Comparison of ENCODE assay signal across 10 cellular contexts in genomic region chr20:31566658-31567379, GRCh38. TPM values are rescaled to one million over a fixed set of nuclear protein-coding genes. Genes with fewer than 3 reads are reported as not detected.
A peak's percentile ranks its signal among the peaks of the same experiment; 100 is the strongest.
DNase-seq lines count a peak whose midpoint lies in the region; ATAC-seq, FAIRE-seq and TF ChIP-seq lines count a peak whose summit lies in the region.
"Had no signal": no experiment of that assay in that cellular context is flagged by ENCODE, and none has a peak within 500 bp of the region (broad histone marks: within the 10 kb centered on the region; RNA-seq: fewer than 3 reads in every experiment).

No MANE protein-coding gene starts in this region.

- H3K36me3 ChIP-seq in GM12878 (ENCODE audit: control insufficient read depth in 2 of 2, insufficient read depth in 2 of 2, low read length in 1 of 2): peaks cover 15 to 20% of the 10 kb centered on the region in 2 experiments

- no peaks in the 10 kb centered on the region for H3K4me1 ChIP-seq in GM12878 (ENCODE audit: control insufficient read depth, insufficient read depth, low read length)

- TF ChIP-seq CTCF in GM12878 (IDR thresholded peaks at IDR 0.05 in 2 of 3, conservative IDR thresholded peaks at IDR 0.05 in 1 of 3; ENCODE audit: control insufficient read depth in 2 of 3, extremely low read depth in 1 of 3, insufficient read depth in 1 of 3, low read depth in 3 of 3, low read length in 3 of 3): no peak

- H3K9me3 ChIP-seq in GM12878 (replicated peaks; ENCODE audit: control insufficient read depth, insufficient read depth, low read length): no peaks in the 10 kb centered on the region
- H3K9me3 ChIP-seq: SJSA1 had no signal

- CTCF ChIA-PET in GM12878 (lab: Yijun Ruan, JAX): interaction anchor here (1.0 to 29.1 kb wide), 8 partner anchors 8 to 157 kb away, joined by 3 to 958 read pairs (median 6); partner anchors contain the start of genes BCL2L1 and ID1

- RAD21 ChIA-PET in GM12878 (lab: Charles Lee; ENCODE audit: unreplicated experiment): interaction anchor here (0.6 to 4.2 kb wide), 5 partner anchors 13 to 341 kb away, joined by 3 to 83 read pairs (median 6); partner anchors contain the start of gene ID1

- peak; percentile 58 for DNase-seq in NCI-H1436 (lab: John Stamatoyannopoulos, UW)
- no peak for DNase-seq in NCI-H1436 treated with DMSO at 0.1 percent for 48 hours (lab: John Stamatoyannopoulos, UW)
- peak; percentile 89 for DNase-seq in NCI-H2196 treated with DMSO at 0.1 percent for 48 hours (lab: John Stamatoyannopoulos, UW; ENCODE audit: unreplicated experiment)
- DNase-seq in GM12878 (ENCODE audit: low read depth, low spot score): no peak
- DNase-seq: occipital lobe had no signal

- no peak for TF ChIP-seq EP300 in GM12878 (IDR thresholded peaks at IDR 0.05; ENCODE audit: borderline replicate concordance in 1 of 2, control insufficient read depth in 1 of 2, low read depth in 2 of 2, low read length in 2 of 2)

- intact Hi-C loops in GM12878 (cut with micrococcal nuclease; ENCODE audit: unreplicated experiment): no loop called here

- no peaks in the 10 kb centered on the region for H4K20me1 ChIP-seq in GM12878 (ENCODE audit: control insufficient read depth, insufficient read depth)

- POLR2A ChIA-PET in GM12878 (lab: Charles Lee): interaction anchor here (0.7 to 1.3 kb wide), 3 partner anchors 9 to 46 kb away, joined by 3 to 9 read pairs (median 6); no protein-coding TSS in a partner anchor

- SMC1A ChIA-PET in GM12878 (lab: Charles Lee; ENCODE audit: uncharacterized antibody, unreplicated experiment): interaction anchor here (0.5 to 10.3 kb wide), 4 partner anchors 30 to 184 kb away, joined by 3 to 108 read pairs (median 3); no protein-coding TSS in a partner anchor

- FAIRE-seq in GM12878 (lab: Jason Lieb, UNC): no peak

- no peaks in the 10 kb centered on the region for H3K27me3 ChIP-seq in GM12878 (replicated peaks in 1 of 2; ENCODE audit: control insufficient read depth in 2 of 2, insufficient read depth in 2 of 2, low read length in 1 of 2)
- H3K27me3 ChIP-seq: SJSA1 had no signal

- no peak overlapping the region for H2AFZ ChIP-seq in GM12878 (ENCODE audit: control insufficient read depth, low read depth, low read length)

- no peak for TF ChIP-seq POLR2A in GM12878 (IDR thresholded peaks at IDR 0.05; ENCODE audit: low read depth, low read length)

- H3K27ac ChIP-seq in GM12878 (ENCODE audit: control insufficient read depth, insufficient read depth): no peak overlapping the region; the same call in 1 of the 2 replicates
- H3K27ac ChIP-seq in skin epidermis: peak overlapping the region in 15 of 21 experiments; percentile 18 to 73 (median 49)
- H3K27ac ChIP-seq: SJSA1 had no signal

- H3K79me2 ChIP-seq in GM12878 (ENCODE audit: control insufficient read depth, insufficient read depth, low read length): no peaks in the 10 kb centered on the region

- no TSS peak for BruUV-seq in GM12878 (replicated peaks; lab: Mats Ljungman, UMichigan)

- no peak overlapping the region for H3K9ac ChIP-seq in GM12878 (ENCODE audit: control insufficient read depth, insufficient read depth, low read length)

- no peak; the same call in 2 of the 3 replicates for ATAC-seq in GM12878
- no peak for ATAC-seq in HG03039 (IDR thresholded peaks at IDR 0.05; ENCODE audit: unreplicated experiment)
- no peak for ATAC-seq in HG03520 (IDR thresholded peaks at IDR 0.05; ENCODE audit: unreplicated experiment)
- no peak for ATAC-seq in HG02678 (IDR thresholded peaks at IDR 0.05; ENCODE audit: unreplicated experiment)

- in situ Hi-C loops in GM12878 (cut with MboI): no loop called here

- no peak overlapping the region for H3K4me2 ChIP-seq in GM12878 (ENCODE audit: control insufficient read depth, insufficient read depth)

- H3K4me3 ChIP-seq in GM12878 (no peak overlapping the region), skin epidermis (no peak overlapping the region)
- H3K4me3 ChIP-seq: SJSA1 had no signal

- TF ChIP-seq RAD21 in GM12878 (IDR thresholded peaks at IDR 0.05; ENCODE audit: insufficient read depth, low read depth, low read length): no peak

- WGBS in GM12878 (ENCODE audit: insufficient coverage, insufficient replicate concordance, low lambda C conversion rate, missing lambda C conversion rate): 57% methylated on average over 12 of the region's 14 CpGs

TF ChIP-seq in GM12878, 131 proteins besides CTCF, POLR2A, EP300 and RAD21:
- TF ChIP-seq TCF12 (IDR thresholded peaks at IDR 0.05; ENCODE audit: low read depth, low read length) (0 out of 2 replicates have a peak, but pooled peaks have one; percentile 39), USF2 (IDR thresholded peaks at IDR 0.05; ENCODE audit: borderline replicate concordance, low read depth, low read length) (no peak)

RNA-seq across cellular contexts. Expression of gene ID1, which starts 38.3 kb away (rescaled TPM):
- total RNA-seq in GM12878 (2013; cell fraction: nucleolus; rRNA removed): 0.56 and 1.1 TPM in 2 replicates
- total RNA-seq in GM12878 (2014; rRNA removed) (0.38 and 0.56 TPM in 2 replicates), GM12878 (2014; rRNA removed; fragmentation: Illumina TruSeq; extraction: Trizol) (0.13 and 0.14 TPM in 2 replicates), GM12878 (2021) (0.49 and 1.0 TPM in 2 replicates)
- not detected for polyA plus RNA-seq in GM12878 (2011; ENCODE audit: low read depth)
- polyA plus RNA-seq in GM12878 (2011; rRNA removed) (0.31 TPM in 1 of 2 replicates, not detected in the other), GM12878 (2014; fragmentation: Illumina TruSeq; extraction: Trizol) (not detected in 2 replicates), GM12878 (2014; fragmentation: Nextera tagmentation; extraction: Ambion mirVana) (under 1 TPM in 1 of 2 experiments, not detected in 1; 0.09 TPM), GM12878 (2014; rRNA removed) (0.46 and 0.71 TPM in 2 replicates), GM12878 (2016; fragmentation: Nextera tagmentation; extraction: Ambion mirVana) (1 to 10 TPM in 1 of 2 experiments, under 1 TPM in 1; 0.87 to 1.3 TPM)
- polyA plus RNA-seq in GM12878 (2011; cell fraction: cytosol; rRNA removed): 1.1 and 1.2 TPM in 2 replicates
- 1.2 and 1.7 TPM in 2 replicates for polyA plus RNA-seq in GM12878 (2011; cell fraction: nucleus; rRNA removed)
- polyA plus RNA-seq in GM12878 (2012): 0.15 and 0.21 TPM in 2 replicates
- 0.62 TPM in 1 of 2 replicates, not detected in the other for polyA minus RNA-seq in GM12878 (2011; rRNA and poly(A)+ RNA removed)
- 8.9 and 10.8 TPM in 2 replicates for polyA minus RNA-seq in GM12878 (2011; cell fraction: cytosol; rRNA and poly(A)+ RNA removed)
- 1.7 and 4.2 TPM in 2 replicates for polyA minus RNA-seq in GM12878 (2011; cell fraction: nucleus; rRNA and poly(A)+ RNA removed)

RNA-seq across cellular contexts. Expression of gene HM13, which starts 52.6 kb away (rescaled TPM):
- 153 and 154 TPM in 2 replicates for total RNA-seq in GM12878 (2013; cell fraction: nucleolus; rRNA removed)
- total RNA-seq in GM12878 (2014; rRNA removed) (39.6 and 57.8 TPM in 2 replicates), GM12878 (2014; rRNA removed; fragmentation: Illumina TruSeq; extraction: Trizol) (59.2 and 62.5 TPM in 2 replicates), GM12878 (2021) (106 and 123 TPM in 2 replicates)
- polyA plus RNA-seq in GM12878 (2011; ENCODE audit: low read depth): 80.2 TPM
- polyA plus RNA-seq in GM12878 (2011; rRNA removed) (48.7 and 89.4 TPM in 2 replicates), GM12878 (2014; fragmentation: Illumina TruSeq; extraction: Trizol) (66.1 and 74.0 TPM in 2 replicates), GM12878 (2014; fragmentation: Nextera tagmentation; extraction: Ambion mirVana) (10 to 100 TPM in 1 of 2 experiments, 1 to 10 TPM in 1; 4.8 to 17.5 TPM), GM12878 (2014; rRNA removed) (95.2 and 98.5 TPM in 2 replicates), GM12878 (2016; fragmentation: Nextera tagmentation; extraction: Ambion mirVana) (100 to 1,000 TPM; 177 to 185 TPM)
- 77.5 and 90.4 TPM in 2 replicates for polyA plus RNA-seq in GM12878 (2011; cell fraction: cytosol; rRNA removed)
- 105 and 115 TPM in 2 replicates for polyA plus RNA-seq in GM12878 (2011; cell fraction: nucleus; rRNA removed)
- 77.8 and 94.7 TPM in 2 replicates for polyA plus RNA-seq in GM12878 (2012)
- 91.0 and 95.2 TPM in 2 replicates for polyA minus RNA-seq in GM12878 (2011; rRNA and poly(A)+ RNA removed)
- polyA minus RNA-seq in GM12878 (2011; cell fraction: cytosol; rRNA and poly(A)+ RNA removed): 30.7 and 40.6 TPM in 2 replicates
- 57.9 and 112 TPM in 2 replicates for polyA minus RNA-seq in GM12878 (2011; cell fraction: nucleus; rRNA and poly(A)+ RNA removed)

Comparison
In these comparisons a context has a peak if more than half of its experiments do, and no peak if none do; other contexts are left out.
1. DNase-seq: peak in NCI-H1436 (single experiment) and NCI-H2196 treated with DMSO at 0.1 percent for 48 hours (single experiment); none in NCI-H1436 treated with DMSO at 0.1 percent for 48 hours (single experiment) and GM12878 (single experiment).